In genomic region chr4:87055340-87055739, GRCh38 we compare ENCODE assay signal across 12 cellular contexts.
DNase-seq lines count a peak whose midpoint lies in the region; ATAC-seq, FAIRE-seq and TF ChIP-seq lines count a peak whose summit lies in the region.
"Had no signal": no experiment of that assay in that cellular context is flagged by ENCODE, and none has a peak within 500 bp of the region (broad histone marks: within the 10 kb centered on the region; RNA-seq: fewer than 3 reads in every experiment).

No MANE protein-coding gene starts in this region.

- H3K9me3 ChIP-seq in heart right ventricle, result no peaks in the 10 kb centered on the region
- no peaks in the 10 kb centered on the region for H3K9me3 ChIP-seq in skeletal muscle tissue (ENCODE audit: control insufficient read depth in 3 of 3, low read length in 3 of 3)
- H3K9me3 ChIP-seq: BLaER1 treated with 17β-estradiol and CSF1 and Interleukin-3, amounts not matched to agents 10 nM and 100 nM had no signal

- no peak overlapping the region for H3K9ac ChIP-seq in skeletal muscle tissue (ENCODE audit: low read depth in 1 of 3, low read length in 3 of 3)
- H3K9ac ChIP-seq: BLaER1 treated with 17β-estradiol and CSF1 and Interleukin-3, amounts not matched to agents 10 nM and 100 nM had no signal

- no peak for TF ChIP-seq POLR2A in GM12891 (IDR thresholded peaks at IDR 0.05; ENCODE audit: low read depth, low read length)

- FAIRE-seq in GM12891 (lab: Jason Lieb, UNC), result peak; percentile 70
- FAIRE-seq in urothelium cell line (lab: Jason Lieb, UNC), result no peak
- FAIRE-seq: keratinocyte had no signal

- DNase-seq in GM12891 (ENCODE audit: insufficient read length, low spot score), result no peak
- no peak for DNase-seq in activated naive CD8-positive, alpha-beta T cell treated with anti-CD3 and anti-CD28 coated beads, Interleukin-2, amount 50 U/mL, for 24 hours
- DNase-seq in heart right ventricle, result no peak
- DNase-seq in 8988T, result no peak
- no peak for DNase-seq in DMS114 treated with DMSO at 0.1 percent for 48 hours (lab: John Stamatoyannopoulos, UW; ENCODE audit: unreplicated experiment)
- DNase-seq in urothelium cell line (ENCODE audit: low spot score), result no peak
- DNase-seq: occipital lobe, trophoblast cell had no signal

- peak overlapping the region; percentile 26 for H3K27ac Mint-ChIP-seq in activated naive CD8-positive, alpha-beta T cell treated with anti-CD3 and anti-CD28 coated beads, Interleukin-2, amount 50 U/mL, for 24 hours

- H3K27ac ChIP-seq in heart right ventricle (peak overlapping the region; percentile 41 to 83 (median 68)), skeletal muscle tissue (ENCODE audit: low read depth, low read length) (peak overlapping the region; percentile 67)
- H3K27ac ChIP-seq: BLaER1 treated with 17β-estradiol and CSF1 and Interleukin-3, amounts not matched to agents 10 nM and 100 nM had no signal

- H3K4me3 Mint-ChIP-seq in activated naive CD8-positive, alpha-beta T cell treated with anti-CD3 and anti-CD28 coated beads, Interleukin-2, amount 50 U/mL, for 24 hours, result no peak overlapping the region

- TF ChIP-seq CTCF in heart right ventricle (IDR thresholded peaks at IDR 0.05), result no peak

- no peak for ATAC-seq in activated naive CD8-positive, alpha-beta T cell treated with anti-CD3 and anti-CD28 coated beads, Interleukin-2, amount 50 U/mL, for 24 hours
- ATAC-seq in heart right ventricle (peak in 4 of 8 donors; percentile 31 to 46 (median 35)), HG03469 (IDR thresholded peaks at IDR 0.05; ENCODE audit: unreplicated experiment) (no peak)

- peaks cover 37% of the 10 kb centered on the region for H3K36me3 Mint-ChIP-seq in activated naive CD8-positive, alpha-beta T cell treated with anti-CD3 and anti-CD28 coated beads, Interleukin-2, amount 50 U/mL, for 24 hours (ENCODE audit: low read depth)

- no peaks in the 10 kb centered on the region for H3K9me3 Mint-ChIP-seq in activated naive CD8-positive, alpha-beta T cell treated with anti-CD3 and anti-CD28 coated beads, Interleukin-2, amount 50 U/mL, for 24 hours

- H3K4me3 ChIP-seq in heart right ventricle, result peak overlapping the region in 1 of 10 donors; percentile 6
- H3K4me3 ChIP-seq in skeletal muscle tissue (ENCODE audit: low read length in 3 of 3), result peak overlapping the region in 2 of 3 donors; percentile 37 to 39
- H3K4me3 ChIP-seq: BLaER1 treated with 17β-estradiol and CSF1 and Interleukin-3, amounts not matched to agents 10 nM and 100 nM had no signal

- H3K27me3 ChIP-seq in heart right ventricle, result no peaks in the 10 kb centered on the region
- no peaks in the 10 kb centered on the region for H3K27me3 ChIP-seq in skeletal muscle tissue (ENCODE audit: control insufficient read depth in 3 of 3, insufficient read depth in 3 of 3, low read length in 3 of 3)
- H3K27me3 ChIP-seq: BLaER1 treated with 17β-estradiol and CSF1 and Interleukin-3, amounts not matched to agents 10 nM and 100 nM had no signal

- H3K27me3 Mint-ChIP-seq in activated naive CD8-positive, alpha-beta T cell treated with anti-CD3 and anti-CD28 coated beads, Interleukin-2, amount 50 U/mL, for 24 hours, result no peaks in the 10 kb centered on the region

- WGBS in heart right ventricle, 2 donors, result 13 to 24% methylated on average over 2 of the region's 2 CpGs

- H3K4me1 ChIP-seq in heart right ventricle (peaks cover 21 to 100% (median 87%) of the 10 kb centered on the region in 9 donors), skeletal muscle tissue (ENCODE audit: control insufficient read depth in 3 of 3, insufficient read depth in 3 of 3, low read length in 3 of 3) (peaks cover 65 to 82% (median 78%) of the 10 kb centered on the region in 3 donors)

- intact Hi-C loops in heart right ventricle (cut with DNase I), result loop anchor here in 1 of 10 donors (2.0 kb wide), 1 partner anchor 49 kb away; no protein-coding TSS in a partner anchor

- peaks cover 90% of the 10 kb centered on the region for H3K4me1 Mint-ChIP-seq in activated naive CD8-positive, alpha-beta T cell treated with anti-CD3 and anti-CD28 coated beads, Interleukin-2, amount 50 U/mL, for 24 hours

- H3K36me3 ChIP-seq in heart right ventricle, result peaks cover 0 to 18% (median 0%) of the 10 kb centered on the region in 9 donors
- peaks cover 0 to 3% (median 0%) of the 10 kb centered on the region in 3 donors for H3K36me3 ChIP-seq in skeletal muscle tissue (ENCODE audit: control insufficient read depth in 3 of 3, insufficient read depth in 3 of 3, low read length in 3 of 3)

TF ChIP-seq in GM12891, 5 proteins besides CTCF, POLR2A, EP300 and RAD21:
- TF ChIP-seq SPI1 (IDR thresholded peaks at IDR 0.05; ENCODE audit: low read depth, low read length) (no peak), POU2F2 (IDR thresholded peaks at IDR 0.05; ENCODE audit: low read depth, low read length) (no peak), PAX5 (IDR thresholded peaks at IDR 0.05; ENCODE audit: insufficient read depth, low read length, severe bottlenecking) (no peak), TAF1 (IDR thresholded peaks at IDR 0.05; ENCODE audit: low read depth, low read length) (no peak), POLR2AphosphoS5 (IDR thresholded peaks at IDR 0.05; ENCODE audit: low read depth, low read length) (no peak)
